ENCODE assay signal across 8 cellular contexts in genomic region chr1:210342986-210343780, GRCh38. TPM values are rescaled to one million over a fixed set of nuclear protein-coding genes. Genes with fewer than 3 reads are reported as not detected.
DNase-seq lines count a peak whose midpoint lies in the region; ATAC-seq, FAIRE-seq and TF ChIP-seq lines count a peak whose summit lies in the region.

No MANE protein-coding gene starts in this region.

- H3K36me3 ChIP-seq in right atrium auricular region (no peaks in the 10 kb centered on the region), aorta (ENCODE audit: control insufficient read depth in 1 of 2, insufficient read depth in 2 of 2, low read length in 1 of 2) (no peaks in the 10 kb centered on the region)
- no peaks in the 10 kb centered on the region for H3K36me3 ChIP-seq in CD8-positive, alpha-beta memory T cell (ENCODE audit: insufficient read depth, low read length)

- intact Hi-C loops in aorta (cut with DNase I), result no loop called here

- no peaks in the 10 kb centered on the region for H3K27me3 Mint-ChIP-seq in CD8-positive, alpha-beta memory T cell

- H3K9me3 Mint-ChIP-seq in CD8-positive, alpha-beta memory T cell, result no peaks in the 10 kb centered on the region

- 6 to 8% methylated on average over 14 of the region's 14 CpGs for WGBS in aorta, 2 donors

- H3K4me1 Mint-ChIP-seq in CD8-positive, alpha-beta memory T cell, result peaks cover 11 to 28% (median 12%) of the 10 kb centered on the region in 3 donors

- H3K27ac ChIP-seq in right atrium auricular region (peak overlapping the region in 1 of 2 donors; percentile 3), aorta (ENCODE audit: low read depth in 1 of 2, low read length in 2 of 2) (peak overlapping the region in 1 of 2 donors; percentile 54), RWPE1 (no peak overlapping the region)
- no peak overlapping the region for H3K27ac ChIP-seq in CD8-positive, alpha-beta memory T cell (ENCODE audit: low read depth, low read length)

- TF ChIP-seq CTCF in HFF-Myc (IDR thresholded peaks at IDR 0.05; ENCODE audit: low read depth, low read length, missing control alignments) (no peak), right atrium auricular region (IDR thresholded peaks at IDR 0.05) (no peak), RWPE1 (conservative IDR thresholded peaks at IDR 0.05; ENCODE audit: low read depth) (no peak)

- H3K27me3 ChIP-seq in right atrium auricular region (no peaks in the 10 kb centered on the region), aorta (ENCODE audit: control insufficient read depth in 1 of 2, insufficient read depth in 2 of 2, low read length in 1 of 2) (no peaks in the 10 kb centered on the region)
- no peaks in the 10 kb centered on the region for H3K27me3 ChIP-seq in CD8-positive, alpha-beta memory T cell (ENCODE audit: insufficient read depth, low read length, poor library complexity, severe bottlenecking)

- H3K9me3 ChIP-seq in right atrium auricular region, result no peaks in the 10 kb centered on the region
- no peaks in the 10 kb centered on the region for H3K9me3 ChIP-seq in aorta (ENCODE audit: control insufficient read depth, low read length)
- no peaks in the 10 kb centered on the region for H3K9me3 ChIP-seq in CD8-positive, alpha-beta memory T cell (ENCODE audit: low read length)

- no peak overlapping the region for H3K4me3 Mint-ChIP-seq in CD8-positive, alpha-beta memory T cell

- peaks cover 0 to 12% of the 10 kb centered on the region in 2 donors for H3K4me1 ChIP-seq in right atrium auricular region
- peaks cover 3 to 4% of the 10 kb centered on the region in 2 donors for H3K4me1 ChIP-seq in aorta (ENCODE audit: control insufficient read depth in 1 of 2, insufficient read depth in 2 of 2, low read length in 2 of 2)
- H3K4me1 ChIP-seq in CD8-positive, alpha-beta memory T cell (ENCODE audit: insufficient read depth, low read length), result peaks cover 34% of the 10 kb centered on the region

- no peak overlapping the region for H3K27ac Mint-ChIP-seq in CD8-positive, alpha-beta memory T cell

- H3K4me3 ChIP-seq in HFF-Myc (replicated peaks; ENCODE audit: low read depth, low read length) (peak overlapping the region; percentile 22), right atrium auricular region (peak overlapping the region; percentile 15 to 34), aorta (ENCODE audit: low read length in 2 of 2) (peak overlapping the region; percentile 54 to 62)
- H3K4me3 ChIP-seq in CD8-positive, alpha-beta memory T cell (ENCODE audit: low read length), result no peak overlapping the region

- FAIRE-seq in GM12891 (lab: Jason Lieb, UNC), result peak; percentile 95

- CTCF ChIA-PET in CD8-positive, alpha-beta memory T cell (lab: Charles Lee), result interaction anchor here (0.6 to 4.0 kb wide), 5 partner anchors 11 to 64 kb away, joined by 3 to 17 read pairs (median 4); partner anchors contain the start of gene HHAT
- CTCF ChIA-PET in RWPE1 (lab: Yijun Ruan, JAX), result interaction anchor here (0.6 kb wide), 1 partner anchor 8 kb away, joined by 3 read pairs; no protein-coding TSS in a partner anchor

- no peak for TF ChIP-seq POLR2A in GM12891 (IDR thresholded peaks at IDR 0.05; ENCODE audit: low read depth, low read length)

- no peaks in the 10 kb centered on the region for H3K36me3 Mint-ChIP-seq in CD8-positive, alpha-beta memory T cell

- POLR2A ChIA-PET in CD8-positive, alpha-beta memory T cell (lab: Charles Lee), result no interaction called here
- POLR2A ChIA-PET in RWPE1 (lab: Yijun Ruan, JAX; ENCODE audit: low non-redundant PET), result no interaction called here

- peak; percentile 28 for ATAC-seq in aorta (ENCODE audit: low FRiP score)

- DNase-seq in GM12891 (ENCODE audit: insufficient read length, low spot score) (no peak), HFF-Myc (ENCODE audit: extremely low read depth, low read depth) (no peak), NCI-H345 treated with DMSO at 0.1 percent for 48 hours (lab: John Stamatoyannopoulos, UW; ENCODE audit: unreplicated experiment) (peak; percentile 25), right atrium auricular region (ENCODE audit: low spot score) (no peak), aorta (no peak), DMS 273 (lab: John Stamatoyannopoulos, UW; ENCODE audit: unreplicated experiment) (no peak), RWPE1 (ENCODE audit: low spot score) (no peak)
- DNase-seq in CD8-positive, alpha-beta memory T cell, result no peak

TF ChIP-seq in GM12891, 5 proteins besides CTCF, POLR2A, EP300 and RAD21:
- TF ChIP-seq SPI1 (IDR thresholded peaks at IDR 0.05; ENCODE audit: low read depth, low read length), result no peak
- no peak for TF ChIP-seq TAF1 (IDR thresholded peaks at IDR 0.05; ENCODE audit: low read depth, low read length)
- TF ChIP-seq POLR2AphosphoS5 (IDR thresholded peaks at IDR 0.05; ENCODE audit: low read depth, low read length), result no peak
- no peak for TF ChIP-seq POU2F2 (IDR thresholded peaks at IDR 0.05; ENCODE audit: low read depth, low read length)
- TF ChIP-seq PAX5 (IDR thresholded peaks at IDR 0.05; ENCODE audit: insufficient read depth, low read length, severe bottlenecking), result no peak

RNA-seq across cellular contexts. Expression of gene HHAT, which starts 14.5 kb away (rescaled TPM):
- polyA plus RNA-seq in GM12891 (2012; ENCODE audit: low read depth, missing spikeins), result 1.7 TPM
- 1 to 10 TPM; 1.6 to 2.0 TPM for total RNA-seq in right atrium auricular region
- total RNA-seq in aorta, result 1 to 10 TPM; 3.1 to 3.9 TPM
- 1 to 10 TPM; 1.9 to 2.0 TPM for polyA plus RNA-seq in aorta
- total RNA-seq in CD8-positive, alpha-beta memory T cell, result 1 to 10 TPM; 1.4 to 2.1 TPM
- 4.6 TPM for polyA plus RNA-seq in CD8-positive, alpha-beta memory T cell
